1 cellular context compared by ENCODE assay signal in genomic region chr7:149285581-149285975, GRCh38.
TF ChIP-seq lines count a peak whose summit lies in the region.

No MANE protein-coding gene starts in this region.

TF ChIP-seq in IMR-90, 13 proteins besides CTCF, POLR2A, EP300 and RAD21 (continued from another document):
- TF ChIP-seq MAZ (IDR thresholded peaks at IDR 0.05; ENCODE audit: borderline replicate concordance, low read depth, low read length) = no peak
- TF ChIP-seq CEBPB (IDR thresholded peaks at IDR 0.05; ENCODE audit: low read depth, low read length) = no peak
- no peak for TF ChIP-seq MAFK (IDR thresholded peaks at IDR 0.05; ENCODE audit: low read depth, low read length)
- no peak for TF ChIP-seq RFX5 (IDR thresholded peaks at IDR 0.05; ENCODE audit: low read depth, low read length)
- TF ChIP-seq ELK1 (IDR thresholded peaks at IDR 0.05; ENCODE audit: borderline replicate concordance, low read depth, low read length) = no peak
- TF ChIP-seq SMC3 (IDR thresholded peaks at IDR 0.05; ENCODE audit: low read depth, low read length) = no peak
- TF ChIP-seq USF2 (IDR thresholded peaks at IDR 0.05; ENCODE audit: low read depth, low read length) = no peak
- no peak for TF ChIP-seq BHLHE40 (IDR thresholded peaks at IDR 0.05; ENCODE audit: low read depth, low read length)
- TF ChIP-seq NFE2L2 (IDR thresholded peaks at IDR 0.05; ENCODE audit: low read depth, low read length) = no peak
